Comparison of ENCODE assay signal across 15 cellular contexts in genomic region chr7:12137283-12137682, GRCh38.
A peak's percentile ranks its signal among the peaks of the same experiment; 100 is the strongest.
DNase-seq lines count a peak whose midpoint lies in the region; TF ChIP-seq lines count a peak whose summit lies in the region.
"Had no signal": no experiment of that assay in that cellular context is flagged by ENCODE, and none has a peak within 500 bp of the region (broad histone marks: within the 10 kb centered on the region; RNA-seq: fewer than 3 reads in every experiment).

No MANE protein-coding gene starts in this region.

- no peak for TF ChIP-seq CTCF in mesothelial cell of epicardium (IDR thresholded peaks at IDR 0.05; ENCODE audit: unreplicated experiment)

- peak; percentile 17 for DNase-seq in DMS53 treated with DMSO at 0.1 percent for 48 hours (lab: John Stamatoyannopoulos, UW; ENCODE audit: unreplicated experiment)
- DNase-seq in HCEC 1CT, result peak; percentile 45
- peak; percentile 24 for DNase-seq in adipocyte (ENCODE audit: low read depth)
- no peak for DNase-seq in mesothelial cell of epicardium (ENCODE audit: low spot score in 2 of 2, unreplicated experiment in 2 of 2)
- DNase-seq in cortex of kidney (lab: John Stamatoyannopoulos, UW), result no peak
- DNase-seq in activated naive CD8-positive, alpha-beta T cell treated with anti-CD3 and anti-CD28 coated beads for 36 hours, result no peak
- DNase-seq in activated gamma-delta T cell (lab: John Stamatoyannopoulos, UW), result no peak
- DNase-seq: MM.1S, NCI-H1105 treated with DMSO at 0.1 percent for 48 hours, NCI-H1694 treated with DMSO at 0.1 percent for 48 hours, NCI-H2107, NCI-H2227 treated with DMSO at 0.1 percent for 48 hours, NCI-H524, SHP77 had no signal

- no peaks in the 10 kb centered on the region for H3K9me3 ChIP-seq in adipocyte (ENCODE audit: control insufficient read depth, low read length)

- no peak overlapping the region for H3K9ac ChIP-seq in adipocyte (ENCODE audit: low read length)
- H3K9ac ChIP-seq: KMS-11 had no signal

- H3K4me1 ChIP-seq in adipocyte (ENCODE audit: control insufficient read depth, insufficient read depth, low read length), result no peaks in the 10 kb centered on the region

- peaks cover 17% of the 10 kb centered on the region for H3K9me3 Mint-ChIP-seq in mesothelial cell of epicardium
- H3K9me3 Mint-ChIP-seq in activated naive CD8-positive, alpha-beta T cell treated with anti-CD3 and anti-CD28 coated beads for 36 hours, result peaks cover 6% of the 10 kb centered on the region

- no peaks in the 10 kb centered on the region for H3K27me3 ChIP-seq in adipocyte (replicated peaks; ENCODE audit: control insufficient read depth, insufficient read depth, low read length)

- H3K36me3 Mint-ChIP-seq in mesothelial cell of epicardium, result peaks cover 7% of the 10 kb centered on the region
- H3K36me3 Mint-ChIP-seq in activated naive CD8-positive, alpha-beta T cell treated with anti-CD3 and anti-CD28 coated beads for 36 hours, result peaks cover 3% of the 10 kb centered on the region

- peak overlapping the region; percentile 26 for H3K27ac Mint-ChIP-seq in mesothelial cell of epicardium
- no peak overlapping the region for H3K27ac Mint-ChIP-seq in activated naive CD8-positive, alpha-beta T cell treated with anti-CD3 and anti-CD28 coated beads for 36 hours

- H3K4me1 Mint-ChIP-seq in mesothelial cell of epicardium, result peaks cover 21% of the 10 kb centered on the region
- H3K4me1 Mint-ChIP-seq in activated naive CD8-positive, alpha-beta T cell treated with anti-CD3 and anti-CD28 coated beads for 36 hours, result peaks cover 7% of the 10 kb centered on the region

- no peak overlapping the region for H3K4me3 ChIP-seq in adipocyte (ENCODE audit: low read length)

- no peaks in the 10 kb centered on the region for H3K36me3 ChIP-seq in adipocyte (ENCODE audit: control insufficient read depth, insufficient read depth, low read length, severe bottlenecking)

- no peak overlapping the region for H3K4me3 Mint-ChIP-seq in mesothelial cell of epicardium
- no peak overlapping the region for H3K4me3 Mint-ChIP-seq in activated naive CD8-positive, alpha-beta T cell treated with anti-CD3 and anti-CD28 coated beads for 36 hours

- no peaks in the 10 kb centered on the region for H3K27me3 Mint-ChIP-seq in mesothelial cell of epicardium (ENCODE audit: low read depth)
- no peaks in the 10 kb centered on the region for H3K27me3 Mint-ChIP-seq in activated naive CD8-positive, alpha-beta T cell treated with anti-CD3 and anti-CD28 coated beads for 36 hours

Comparison
In these comparisons a context has a peak if more than half of its experiments do, and no peak if none do; other contexts are left out.
1. DNase-seq: peak in DMS53 treated with DMSO at 0.1 percent for 48 hours (single experiment), HCEC 1CT (single experiment) and adipocyte (single experiment); none in mesothelial cell of epicardium (0 of 2), cortex of kidney (single experiment), activated naive CD8-positive, alpha-beta T cell treated with anti-CD3 and anti-CD28 coated beads for 36 hours (single experiment) and activated gamma-delta T cell (single experiment).